In the genomic region with DNA sequence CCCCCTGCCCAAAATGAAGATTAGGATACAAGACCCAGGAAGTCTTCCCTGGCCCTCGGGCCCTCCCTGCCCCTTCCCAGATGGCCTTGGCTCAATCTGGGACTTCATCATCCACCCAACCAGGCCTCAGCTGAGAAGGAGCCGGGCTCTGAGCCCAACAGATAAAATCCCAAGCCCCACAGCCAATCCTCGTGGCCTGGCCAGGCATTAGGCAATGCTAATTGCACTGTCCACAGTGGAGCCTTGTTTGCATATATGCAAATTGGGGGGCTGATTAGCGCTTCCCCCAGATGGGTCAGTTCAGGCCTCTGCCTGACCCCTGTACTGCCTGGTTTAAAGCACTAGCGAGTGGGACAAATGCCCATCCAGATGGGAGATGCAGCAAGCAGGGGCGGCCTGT, we compare ENCODE assay signal across 19 cellular contexts. TPM values are rescaled to one million over a fixed set of nuclear protein-coding genes. Genes with fewer than 3 reads are reported as not detected.
"Had no signal": no experiment of that assay in that cellular context is flagged by ENCODE, and none has a peak within 500 bp of the region (broad histone marks: within the 10 kb centered on the region; RNA-seq: fewer than 3 reads in every experiment).

No MANE protein-coding gene starts in this region.

- H3K27me3 ChIP-seq: testis, vagina had no signal

- H3K4me1 ChIP-seq: heart right ventricle, testis, tibial nerve, upper lobe of right lung, vagina had no signal

- H3K36me3 ChIP-seq: heart right ventricle, tibial nerve, upper lobe of right lung, vagina had no signal

- H3K27ac ChIP-seq: heart right ventricle, testis, tibial nerve, upper lobe of right lung, vagina had no signal

- H3K9me3 ChIP-seq: heart right ventricle, mucosa of descending colon, testis, tibial nerve, upper lobe of right lung, vagina had no signal

- DNase-seq: erythroblast; foreskin melanocyte; heart right ventricle; islet precursor cell; mammary epithelial cell; mucosa of descending colon; stimulated activated CD4-positive, alpha-beta T cell treated with anti-CD3 and anti-CD28 coated beads, Interleukin-2, amount 100 ng/mL, for 24 hours; stimulated activated CD4-positive, alpha-beta T cell treated with anti-CD3 and anti-CD28 coated beads, Interleukin-4, amount 100 ng/mL, for 4 hours; stimulated activated naive B cell treated with anti-CD40 and anti-IgM and Interleukin-4, amounts not matched to agents 10 μg/mL and 1 μg/mL and 100 μg/mL, for 72 hours; stimulated activated naive CD8-positive, alpha-beta T cell treated with anti-CD3 and anti-CD28 coated beads, Interleukin-15, amount 100 ng/mL, for 72 hours; testis; upper lobe of right lung had no signal

- H3K4me3 ChIP-seq: heart right ventricle, mucosa of descending colon, testis, tibial nerve, upper lobe of right lung, vagina had no signal

RNA-seq across cellular contexts. Expression of a gene that starts 34.9 kb away (rescaled TPM):
- total RNA-seq: glomerular endothelial cell; mammary epithelial cell; naive thymus-derived CD8-positive, alpha-beta T cell; osteocyte; pulmonary artery endothelial cell; skeletal muscle tissue had no signal
- polyA plus RNA-seq: mammary epithelial cell; naive thymus-derived CD8-positive, alpha-beta T cell had no signal
